ENCODE assay signal across 8 cellular contexts in the genomic region with DNA sequence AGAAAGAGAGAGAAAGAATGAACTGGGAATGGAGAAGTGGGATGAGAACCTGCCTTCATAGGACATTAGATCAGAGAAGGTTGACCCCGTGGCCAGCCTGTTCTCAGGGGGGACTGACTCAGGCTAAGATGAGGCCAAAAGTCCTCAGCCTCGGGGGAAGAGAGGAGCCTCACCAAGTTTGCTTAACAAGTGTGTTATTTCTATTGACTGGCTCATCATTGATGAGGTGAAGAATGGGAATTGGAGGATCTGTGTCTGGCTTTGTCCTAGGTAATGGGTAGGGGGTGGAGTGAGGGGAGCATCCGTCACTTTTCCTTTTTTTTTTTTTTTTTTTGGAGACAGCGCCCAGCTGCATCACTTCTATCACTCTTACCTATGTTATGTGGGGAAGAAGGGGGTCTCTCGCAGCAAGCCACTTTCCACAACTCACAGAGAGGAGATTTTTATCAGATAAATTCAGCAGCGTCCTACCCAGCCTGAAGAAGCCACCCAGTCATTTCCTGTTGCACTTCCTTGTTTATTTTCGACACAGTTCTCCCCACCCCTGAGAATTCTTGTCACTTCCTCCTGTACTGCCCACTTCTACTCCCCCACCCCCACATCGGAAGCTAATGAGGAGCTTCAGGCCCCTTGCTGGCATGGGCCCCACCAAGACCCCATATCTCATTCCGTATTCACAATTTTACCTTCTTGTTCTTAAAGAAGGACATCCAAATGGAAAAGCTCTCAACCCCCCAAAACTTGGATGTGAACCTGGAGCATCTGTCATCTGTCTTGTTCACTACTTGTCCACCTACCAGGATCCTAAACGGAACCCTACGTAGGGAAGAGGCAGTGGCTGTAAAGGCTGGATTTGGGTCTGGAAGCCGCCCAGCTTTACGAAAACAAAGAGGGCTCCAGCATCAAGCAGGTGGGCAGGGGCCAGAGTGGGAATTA. TPM values are rescaled to one million over a fixed set of nuclear protein-coding genes. Genes with fewer than 3 reads are reported as not detected.
DNase-seq lines count a peak whose midpoint lies in the region; ATAC-seq, FAIRE-seq and TF ChIP-seq lines count a peak whose summit lies in the region.

No MANE protein-coding gene starts in this region.

- H2BK120ac ChIP-seq in trophoblast cell (ENCODE audit: insufficient read depth, low read length, poor library complexity) = no peak overlapping the region

- no peaks in the 10 kb centered on the region for H3K36me3 ChIP-seq in osteoblast (ENCODE audit: insufficient read depth, low read length)
- no peaks in the 10 kb centered on the region for H3K36me3 ChIP-seq in trophoblast cell (ENCODE audit: control insufficient read depth in 1 of 2, insufficient read depth in 2 of 2, low read length in 2 of 2)
- no peaks in the 10 kb centered on the region for H3K36me3 ChIP-seq in smooth muscle cell (ENCODE audit: low read depth)

- H2AK5ac ChIP-seq in trophoblast cell (ENCODE audit: low read length) = no peak overlapping the region

- no peaks in the 10 kb centered on the region for H3K27me3 Mint-ChIP-seq in dendritic cell treated with granulocyte-macrophage colony-stimulating factor and Interleukin-4, amounts not matched to agents 40 ng/mL and 50 ng/mL, for 4 days

- no peak for FAIRE-seq in RCC 7860 (lab: Jason Lieb, UNC)

- H3K4me1 ChIP-seq in osteoblast (ENCODE audit: insufficient read depth, low read length) (peaks cover 11% of the 10 kb centered on the region), trophoblast cell (ENCODE audit: control insufficient read depth in 1 of 2, insufficient read depth in 2 of 2, low read length in 2 of 2) (peaks cover 9 to 13% of the 10 kb centered on the region in 2 experiments), smooth muscle cell (ENCODE audit: low read depth) (peaks cover 13% of the 10 kb centered on the region)

- no peak overlapping the region for H3K18ac ChIP-seq in trophoblast cell (ENCODE audit: low read length)

- peak; percentile 56 for DNase-seq in GM20000 (ENCODE audit: low spot score)
- DNase-seq in RCC 7860 (ENCODE audit: low spot score) = peak; percentile 64
- peak; percentile 59 for DNase-seq in osteoblast (ENCODE audit: insufficient read length, low spot score, missing footprints)
- no peak for DNase-seq in trophoblast cell
- no peak for DNase-seq in smooth muscle cell (lab: John Stamatoyannopoulos, UW; ENCODE audit: unreplicated experiment)

- H4K91ac ChIP-seq in trophoblast cell (ENCODE audit: low read depth, low read length) = no peak overlapping the region

- no peaks in the 10 kb centered on the region for H3K9me3 Mint-ChIP-seq in dendritic cell treated with granulocyte-macrophage colony-stimulating factor and Interleukin-4, amounts not matched to agents 40 ng/mL and 50 ng/mL, for 4 days

- H3K27me3 ChIP-seq in osteoblast (ENCODE audit: insufficient read depth, low read length) (no peaks in the 10 kb centered on the region), trophoblast cell (ENCODE audit: insufficient read depth, low read length) (no peaks in the 10 kb centered on the region), smooth muscle cell (ENCODE audit: low read depth) (no peaks in the 10 kb centered on the region)

- no peak overlapping the region for H2BK5ac ChIP-seq in trophoblast cell (ENCODE audit: low read depth, low read length, poor library complexity)

- no peak overlapping the region for H2AFZ ChIP-seq in osteoblast (ENCODE audit: low read length)
- H2AFZ ChIP-seq in trophoblast cell (ENCODE audit: insufficient read depth, low read length, poor library complexity) = no peak overlapping the region
- no peak overlapping the region for H2AFZ ChIP-seq in smooth muscle cell (ENCODE audit: low read depth)

- H4K20me1 ChIP-seq in osteoblast (ENCODE audit: insufficient read depth, low read length) = no peaks in the 10 kb centered on the region
- H4K20me1 ChIP-seq in smooth muscle cell (ENCODE audit: low read depth) = no peaks in the 10 kb centered on the region

- H3K4me3 ChIP-seq in osteoblast (ENCODE audit: insufficient read depth, low read length) (no peak overlapping the region), trophoblast cell (ENCODE audit: low read depth, low read length) (no peak overlapping the region), smooth muscle cell (no peak overlapping the region)

- H3K9ac ChIP-seq in trophoblast cell (ENCODE audit: low read length) (no peak overlapping the region), smooth muscle cell (ENCODE audit: low read depth) (no peak overlapping the region)

- ATAC-seq in HG03378 (IDR thresholded peaks at IDR 0.05; ENCODE audit: unreplicated experiment) = no peak
- no peak for ATAC-seq in GM18519 (IDR thresholded peaks at IDR 0.05; ENCODE audit: low FRiP score, unreplicated experiment)

- peak overlapping the region; percentile 94 for H3K27ac Mint-ChIP-seq in dendritic cell treated with granulocyte-macrophage colony-stimulating factor and Interleukin-4, amounts not matched to agents 40 ng/mL and 50 ng/mL, for 4 days

- no peak overlapping the region for H2BK12ac ChIP-seq in trophoblast cell (ENCODE audit: low read length)

- no peak overlapping the region for H3K4ac ChIP-seq in trophoblast cell (ENCODE audit: low read depth, low read length)

- H4K8ac ChIP-seq in trophoblast cell (ENCODE audit: low read depth, low read length) = no peak overlapping the region

- H4K12ac ChIP-seq in trophoblast cell (ENCODE audit: low read depth, low read length) = no peak overlapping the region

- peaks cover 20% of the 10 kb centered on the region for H3K36me3 Mint-ChIP-seq in dendritic cell treated with granulocyte-macrophage colony-stimulating factor and Interleukin-4, amounts not matched to agents 40 ng/mL and 50 ng/mL, for 4 days (ENCODE audit: low read depth)

- peaks cover 4% of the 10 kb centered on the region for H3K79me1 ChIP-seq in trophoblast cell (ENCODE audit: low read length)

- H3K9me3 ChIP-seq in osteoblast (ENCODE audit: low read depth, low read length) (no peaks in the 10 kb centered on the region), trophoblast cell (ENCODE audit: insufficient read depth, low read depth, low read length) (peaks cover 5% of the 10 kb centered on the region), smooth muscle cell (replicated peaks; ENCODE audit: low read depth) (no peaks in the 10 kb centered on the region)

- H3K23ac ChIP-seq in trophoblast cell (ENCODE audit: low read length) = no peak overlapping the region

- H3K27ac ChIP-seq in osteoblast (ENCODE audit: low read depth, low read length) (no peak overlapping the region), trophoblast cell (ENCODE audit: low read depth, low read length) (no peak overlapping the region), smooth muscle cell (ENCODE audit: low read depth) (no peak overlapping the region)

- peaks cover 54% of the 10 kb centered on the region for H3K4me1 Mint-ChIP-seq in dendritic cell treated with granulocyte-macrophage colony-stimulating factor and Interleukin-4, amounts not matched to agents 40 ng/mL and 50 ng/mL, for 4 days (ENCODE audit: low read depth)

- intact Hi-C loops in dendritic cell treated with granulocyte-macrophage colony-stimulating factor and Interleukin-4, amounts not matched to agents 40 ng/mL and 50 ng/mL, for 4 days (cut with micrococcal nuclease) = loop anchor here (5.0 kb wide), 2 partner anchors 133 to 702 kb away; no protein-coding TSS in a partner anchor

- no CpG with 5 or more reads among the region's 13 CpGs for WGBS in trophoblast cell (ENCODE audit: extremely low coverage, insufficient coverage, insufficient read length)
- 84% methylated on average over 13 of the region's 13 CpGs for WGBS in smooth muscle cell (ENCODE audit: low lambda C conversion rate)

- TF ChIP-seq CTCF in GM20000 (IDR thresholded peaks at IDR 0.05; ENCODE audit: extremely low read depth, missing control alignments) = no peak
- no peak for TF ChIP-seq CTCF in osteoblast (IDR thresholded peaks at IDR 0.05; ENCODE audit: extremely low read depth, low read depth, low read length)
- TF ChIP-seq CTCF in smooth muscle cell (IDR thresholded peaks at IDR 0.05; ENCODE audit: borderline replicate concordance, insufficient read depth, poor library complexity, severe bottlenecking) = no peak

- H3K79me2 ChIP-seq in osteoblast (ENCODE audit: insufficient read depth, low read length) = no peaks in the 10 kb centered on the region
- peaks cover 4% of the 10 kb centered on the region for H3K79me2 ChIP-seq in trophoblast cell (ENCODE audit: control insufficient read depth, insufficient read depth, low read length, poor library complexity)
- H3K79me2 ChIP-seq in smooth muscle cell (ENCODE audit: low read depth) = no peaks in the 10 kb centered on the region

- no peak overlapping the region for H3K4me2 ChIP-seq in osteoblast (ENCODE audit: insufficient read depth, low read length)
- no peak overlapping the region for H3K4me2 ChIP-seq in trophoblast cell (ENCODE audit: low read length)
- no peak overlapping the region for H3K4me2 ChIP-seq in smooth muscle cell

- no peak overlapping the region for H3K14ac ChIP-seq in trophoblast cell (ENCODE audit: low read length)

- no peaks in the 10 kb centered on the region for H3F3A ChIP-seq in smooth muscle cell (ENCODE audit: low read depth)

- H3K4me3 Mint-ChIP-seq in dendritic cell treated with granulocyte-macrophage colony-stimulating factor and Interleukin-4, amounts not matched to agents 40 ng/mL and 50 ng/mL, for 4 days = peak overlapping the region; percentile 56

RNA-seq across cellular contexts. Expression of gene RNASET2, which starts 2.8 kb away (rescaled TPM):
- total RNA-seq in osteoblast (41.3 and 47.8 TPM in 2 replicates), smooth muscle cell (16.8 and 20.6 TPM in 2 replicates)
- polyA plus RNA-seq in trophoblast cell (2013) = 10.8 and 11.8 TPM in 2 replicates
- polyA plus RNA-seq in smooth muscle cell = 29.3 and 34.1 TPM in 2 replicates

RNA-seq across cellular contexts. Expression of gene CEP43, which starts 40.0 kb away (rescaled TPM):
- 19.4 and 19.5 TPM in 2 replicates for total RNA-seq in osteoblast
- 12.1 and 12.8 TPM in 2 replicates for polyA plus RNA-seq in trophoblast cell (2013)
- total RNA-seq in smooth muscle cell = 16.0 and 26.0 TPM in 2 replicates
- polyA plus RNA-seq in smooth muscle cell = 9.7 and 13.2 TPM in 2 replicates

Comparison
In these comparisons a context has a peak if more than half of its experiments do, and no peak if none do; other contexts are left out.
1. DNase-seq: peak in GM20000 (single experiment), RCC 7860 (single experiment) and osteoblast (single experiment); none in trophoblast cell (0 of 2) and smooth muscle cell (single experiment).